ENCODE assay signal across 8 cellular contexts in the genomic region with DNA sequence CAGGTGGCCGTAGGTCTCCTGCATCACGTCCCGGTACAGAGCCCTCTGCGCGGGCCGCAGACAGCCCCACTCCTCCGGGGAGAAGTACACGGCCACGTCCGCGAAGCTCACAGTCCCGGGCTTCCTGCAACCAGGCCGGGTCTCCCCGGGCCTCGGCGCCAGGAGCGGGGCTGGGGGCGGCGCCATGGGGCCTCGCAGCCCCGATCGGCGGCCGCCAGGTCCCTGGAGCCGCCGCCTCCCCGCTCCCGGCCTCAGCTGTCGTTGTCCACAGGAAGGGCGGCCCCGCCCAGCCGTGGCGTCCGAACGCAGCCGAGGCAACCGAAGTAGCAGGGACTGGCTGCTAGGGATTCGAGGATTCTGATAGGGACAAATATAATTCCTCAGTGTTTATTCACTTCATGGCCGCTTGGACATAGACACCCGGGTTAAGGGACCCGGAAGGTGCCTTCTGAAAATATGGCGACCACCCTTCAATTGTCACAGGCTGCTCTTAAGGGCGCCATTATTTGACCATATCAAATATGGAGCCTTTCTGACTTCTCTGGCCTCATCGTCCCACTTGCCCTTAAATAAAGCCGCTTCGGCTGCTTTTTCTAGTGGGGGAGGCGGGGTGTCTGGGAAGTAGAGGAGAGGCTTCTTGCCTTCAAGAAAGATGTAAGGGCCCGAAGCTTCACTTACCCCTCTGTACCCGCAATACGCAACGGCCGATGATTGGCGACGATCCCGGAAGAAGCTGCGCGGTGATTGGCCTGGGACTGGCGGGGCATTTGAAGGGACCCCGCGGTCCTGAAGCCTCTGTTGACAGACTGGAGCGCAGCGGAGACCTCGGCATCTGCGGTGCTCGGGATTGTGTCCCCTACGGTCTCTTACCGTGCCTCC. TPM values are rescaled to one million over a fixed set of nuclear protein-coding genes. Genes with fewer than 3 reads are reported as not detected.
A peak's percentile ranks its signal among the peaks of the same experiment; 100 is the strongest.
DNase-seq lines count a peak whose midpoint lies in the region; ATAC-seq, FAIRE-seq and TF ChIP-seq lines count a peak whose summit lies in the region.

ZNF688 (minus strand) TSS at position 271 of the 879 bp plus-strand sequence; CDS start at position 186, 85 bp downstream.

- TF ChIP-seq RAD21 in HCT116 (IDR thresholded peaks at IDR 0.05; ENCODE audit: low read depth), result no peak

- H3K9me3 ChIP-seq in HCT116 (ENCODE audit: control insufficient read depth in 1 of 2, insufficient read depth in 1 of 2, low read depth in 1 of 2, low read length in 2 of 2) (no peaks in the 10 kb centered on the region), gastroesophageal sphincter (no peaks in the 10 kb centered on the region), neutrophil (no peaks in the 10 kb centered on the region)

- H4K20me1 ChIP-seq in HCT116 (ENCODE audit: insufficient read depth), result no peaks in the 10 kb centered on the region

- no peaks in the 10 kb centered on the region for H3K9me2 ChIP-seq in HCT116 (ENCODE audit: insufficient read depth)

- 0 to 3% methylated on average over 5 to 6 of the region's 67 CpGs for WGBS in gastroesophageal sphincter (ENCODE audit: low coverage in 1 of 2), 2 donors

- H3K4me3 ChIP-seq in HCT116 (replicated peaks in 1 of 2; ENCODE audit: low read depth in 1 of 2, low read length in 2 of 2) (peak within 1 kb of the TSS; percentile 83 to 90), gastroesophageal sphincter (peak within 1 kb of the TSS; percentile 72 to 78), neutrophil (ENCODE audit: low read depth in 1 of 2, low read length in 1 of 2) (peak within 1 kb of the TSS; percentile 83 to 97)

- H3K4me3 Mint-ChIP-seq in activated naive CD4-positive, alpha-beta T cell treated with anti-CD3 and anti-CD28 coated beads for 36 hours, result peak within 1 kb of the TSS; percentile 89

- H3K9ac ChIP-seq in HCT116 (ENCODE audit: low read length), result peak within 1 kb of the TSS; percentile 78

- H3K9me3 Mint-ChIP-seq in activated naive CD4-positive, alpha-beta T cell treated with anti-CD3 and anti-CD28 coated beads for 36 hours, result no peaks in the 10 kb centered on the region

- TF ChIP-seq CTCF in HCT116 (IDR thresholded peaks at IDR 0.05 in 2 of 3, conservative IDR thresholded peaks at IDR 0.05 in 1 of 3; ENCODE audit: borderline replicate concordance in 1 of 3, insufficient read depth in 1 of 3, low read depth in 2 of 3, low read length in 2 of 3) (no peak), gastroesophageal sphincter (IDR thresholded peaks at IDR 0.05) (peak in 3 of 4 experiments; percentile 4 to 19 (median 15)), neutrophil (IDR thresholded peaks at IDR 0.05) (peak; percentile 34)

- POLR2A ChIA-PET in HCT116 (lab: Charles Lee), result interaction anchor here (0.9 to 2.5 kb wide), 2 partner anchors 14 to 62 kb away, joined by 3 to 21 read pairs; partner anchors contain the start of gene ZNF764

- peaks cover 4% of the 10 kb centered on the region for H3K36me3 Mint-ChIP-seq in activated naive CD4-positive, alpha-beta T cell treated with anti-CD3 and anti-CD28 coated beads for 36 hours (ENCODE audit: low read depth)

- H3K36me3 ChIP-seq in HCT116 (ENCODE audit: control insufficient read depth in 1 of 2, insufficient read depth in 2 of 2, low read length in 2 of 2), result no peaks in the 10 kb centered on the region; a peak in 1 of 4 replicates
- H3K36me3 ChIP-seq in gastroesophageal sphincter, result peaks cover 0 to 5% of the 10 kb centered on the region in 2 donors
- no peaks in the 10 kb centered on the region for H3K36me3 ChIP-seq in neutrophil

- H3K27me3 ChIP-seq in HCT116 (ENCODE audit: insufficient read depth, low read length), result no peaks in the 10 kb centered on the region
- H3K27me3 ChIP-seq in gastroesophageal sphincter, result no peaks in the 10 kb centered on the region
- H3K27me3 ChIP-seq in neutrophil, result no peaks in the 10 kb centered on the region

- RAD21 ChIA-PET in HCT116 (lab: Charles Lee; ENCODE audit: low non-redundant PET in 1 of 2, low total read pairs in 2 of 2, uncharacterized antibody in 2 of 2, unreplicated experiment in 2 of 2), result interaction anchor here (0.5 to 1.9 kb wide), 3 partner anchors 13 to 330 kb away, joined by 3 to 5 read pairs (median 4); partner anchors contain the start of genes DCTPP1 (in 1 of the 2) and ZNF764 (in 1 of the 2)

- H3K79me2 ChIP-seq in HCT116 (ENCODE audit: insufficient read depth, low read length), result no peaks in the 10 kb centered on the region

- H3K4me2 ChIP-seq in HCT116 (ENCODE audit: low read length), result peak within 1 kb of the TSS; percentile 98

- BruUV-seq in HCT116 (replicated peaks; lab: Mats Ljungman, UMichigan), result no TSS peak

- no peak for TF ChIP-seq EP300 in gastroesophageal sphincter (IDR thresholded peaks at IDR 0.05)

- DNase-seq in HCT116 (ENCODE audit: low read depth, low spot score), result peak; percentile 93
- DNase-seq in MV-4-11 (lab: John Stamatoyannopoulos, UW), result peak; percentile 98
- peak; percentile 96 for DNase-seq in SK-MEL-5 (ENCODE audit: low read depth, low spot score)
- DNase-seq in activated naive CD4-positive, alpha-beta T cell treated with anti-CD3 and anti-CD28 coated beads for 36 hours, result peak; percentile 94
- DNase-seq in substantia nigra (lab: John Stamatoyannopoulos, UW), result peak; percentile 68 to 96 (median 91)

- peaks cover 59% of the 10 kb centered on the region for H3K4me1 Mint-ChIP-seq in activated naive CD4-positive, alpha-beta T cell treated with anti-CD3 and anti-CD28 coated beads for 36 hours (ENCODE audit: low read depth)

- peak within 1 kb of the TSS; percentile 94 for H3K27ac Mint-ChIP-seq in activated naive CD4-positive, alpha-beta T cell treated with anti-CD3 and anti-CD28 coated beads for 36 hours

- H3K4me1 ChIP-seq in HCT116 (ENCODE audit: control insufficient read depth in 1 of 2, insufficient read depth in 2 of 2, low read length in 2 of 2) (peaks cover 9 to 39% of the 10 kb centered on the region in 2 experiments; a peak in 3 of 4 replicates), gastroesophageal sphincter (peaks cover 0 to 30% (median 19%) of the 10 kb centered on the region in 3 donors), neutrophil (ENCODE audit: control insufficient read depth in 1 of 2, insufficient read depth in 1 of 2, low read depth in 1 of 2, low read length in 1 of 2) (peaks cover 31 to 42% of the 10 kb centered on the region in 2 experiments)

- FAIRE-seq in G401.6 (lab: Jason Lieb, UNC), result peak; percentile 96

- TF ChIP-seq POLR2A in HCT116 (IDR thresholded peaks at IDR 0.05; ENCODE audit: borderline replicate concordance, extremely low read depth, insufficient read depth, insufficient read length) (peak; percentile 47), gastroesophageal sphincter (IDR thresholded peaks at IDR 0.05) (peak; percentile 47)

- intact Hi-C loops in HCT116 (cut with micrococcal nuclease), result loop anchor here (5.0 kb wide), 1 partner anchor 56 kb away; no protein-coding TSS in a partner anchor
- intact Hi-C loops in activated naive CD4-positive, alpha-beta T cell treated with anti-CD3 and anti-CD28 coated beads for 36 hours (cut with micrococcal nuclease), result loop anchor here (1.0 kb wide), 9 partner anchors 13 to 141 kb away; partner anchors contain the start of genes DCTPP1, FBRS, PRR14 and SEPHS2

- ATAC-seq in HCT116, result peak; percentile 85
- peak; percentile 96 for ATAC-seq in gastroesophageal sphincter

- H3K27me3 Mint-ChIP-seq in activated naive CD4-positive, alpha-beta T cell treated with anti-CD3 and anti-CD28 coated beads for 36 hours (ENCODE audit: low read depth), result no peaks in the 10 kb centered on the region

- peak within 1 kb of the TSS; percentile 97 for H2AFZ ChIP-seq in HCT116 (ENCODE audit: low read depth, low read length, poor library complexity, severe bottlenecking)

- in situ Hi-C loops in SK-MEL-5 (cut with HindIII; ENCODE audit: low pct_unique_long_range_greater_than_20kb, low sequenced_read_pairs), result no loop called here

- H3K27ac ChIP-seq in HCT116 (ENCODE audit: low read depth, low read length) (peak within 1 kb of the TSS; percentile 87), gastroesophageal sphincter (peak within 1 kb of the TSS; percentile 91 to 99 (median 96)), neutrophil (peak within 1 kb of the TSS; percentile 91), substantia nigra (ENCODE audit: low read depth, low read length, poor library complexity, severe bottlenecking) (peak within 1 kb of the TSS; percentile 98)

- CTCF ChIA-PET in HCT116 (lab: Charles Lee), result interaction anchor here (0.9 to 1.9 kb wide), 4 partner anchors 13 to 142 kb away, joined by 3 to 8 read pairs (median 4); partner anchors contain the start of genes DCTPP1 and ZNF764
- CTCF ChIA-PET in activated naive CD4-positive, alpha-beta T cell treated with anti-CD3 and anti-CD28 coated beads for 36 hours (lab: Charles Lee), result interaction anchor here (0.8 to 2.7 kb wide), 12 partner anchors 11 to 142 kb away, joined by 3 to 11 read pairs (median 4); partner anchors contain the start of genes DCTPP1, ZNF747 and ZNF785

TF ChIP-seq in HCT116, 20 proteins besides CTCF, POLR2A, EP300 and RAD21 (continues in another document):
- TF ChIP-seq TCF7L2 (IDR thresholded peaks at IDR 0.05; ENCODE audit: borderline replicate concordance, extremely low read depth, insufficient read depth, insufficient read length) (peak; percentile 89), JUND (IDR thresholded peaks at IDR 0.05) (no peak), YY1 (IDR thresholded peaks at IDR 0.05; ENCODE audit: extremely low read depth, insufficient replicate concordance, low read depth, low read length) (peak; percentile 98), MAX (IDR thresholded peaks at IDR 0.05) (peak; percentile 78), EGR1 (IDR thresholded peaks at IDR 0.05; ENCODE audit: low read depth) (peak; percentile 89), FOSL1 (IDR thresholded peaks at IDR 0.05; ENCODE audit: low read depth) (no peak), SP1 (IDR thresholded peaks at IDR 0.05; ENCODE audit: low read depth) (peak; percentile 91), POLR2AphosphoS5 (IDR thresholded peaks at IDR 0.05; ENCODE audit: low read depth, low read length) (peak; percentile 46), CEBPB (IDR thresholded peaks at IDR 0.05; ENCODE audit: low read depth) (no peak), ZNF274 (IDR thresholded peaks at IDR 0.05; ENCODE audit: low read depth, low read length) (no peak), ZFX (IDR thresholded peaks at IDR 0.05) (peak; percentile 83), SRF (IDR thresholded peaks at IDR 0.05; ENCODE audit: low read depth) (no peak), SIN3A (IDR thresholded peaks at IDR 0.05; ENCODE audit: low read depth) (peak; percentile 98), EZH2 (IDR thresholded peaks at IDR 0.05) (no peak)

RNA-seq across cellular contexts. Expression of gene ZNF688, which starts in this region (rescaled TPM):
- 3.6 TPM for total RNA-seq in HCT116 (2021; ENCODE audit: unreplicated experiment)
- polyA plus RNA-seq in HCT116 (2012), result 1.8 and 2.3 TPM in 2 replicates
- 16.3 and 23.4 TPM in 2 replicates for total RNA-seq in SK-MEL-5 (2014; rRNA removed; shearing (Covaris generic))
- 14.9 and 15.8 TPM in 2 replicates for polyA plus RNA-seq in SK-MEL-5 (2015; cell fraction: cytosol; rRNA removed)
- 11.1 and 14.3 TPM in 2 replicates for polyA plus RNA-seq in SK-MEL-5 (2015; cell fraction: nucleus; rRNA removed)
- total RNA-seq in activated naive CD4-positive, alpha-beta T cell treated with anti-CD3 and anti-CD28 coated beads for 36 hours, result 1 to 10 TPM; 3.7 to 3.9 TPM
- 10 to 100 TPM; 15.9 to 22.1 (median 20.8) TPM for total RNA-seq in gastroesophageal sphincter

Comparison
In these comparisons a context has a peak if more than half of its experiments do, and no peak if none do; other contexts are left out.
1. Peak in every context shown above with its lines: DNase-seq, ATAC-seq, H3K4me3 ChIP-seq and H3K27ac ChIP-seq.
2. CTCF ChIP-seq: peak in gastroesophageal sphincter (3 of 4) and neutrophil (single experiment); none in HCT116 (0 of 3).